ENCODE assay signal across 32 cellular contexts in the genomic region with DNA sequence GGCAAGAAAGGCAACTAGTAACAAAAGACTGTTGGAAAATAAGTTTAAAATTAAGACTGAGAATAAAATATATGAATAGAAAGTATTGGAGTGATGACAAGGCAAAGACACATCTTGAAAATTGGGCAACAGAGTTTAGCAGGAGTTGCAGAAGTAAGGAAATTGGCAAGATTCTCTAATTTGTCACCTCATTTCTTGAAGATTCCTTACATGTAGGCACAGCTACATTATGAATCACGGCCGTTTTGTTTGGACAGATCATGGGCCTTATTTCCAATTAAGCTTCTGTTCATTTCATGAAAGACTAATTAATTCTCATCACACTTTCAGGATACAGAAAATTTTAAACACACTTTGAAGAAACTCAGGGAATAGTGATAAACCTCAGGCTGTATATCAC.
"Had no signal": no experiment of that assay in that cellular context is flagged by ENCODE, and none has a peak within 500 bp of the region (broad histone marks: within the 10 kb centered on the region; RNA-seq: fewer than 3 reads in every experiment).

No MANE protein-coding gene starts in this region.

- DNase-seq: activated CD4-positive, alpha-beta memory T cell treated with anti-CD3 and anti-CD28 coated beads, Interleukin-2, amount 10 ng/mL, durations not matched to agents 7 days and 5 days; activated CD4-positive, alpha-beta T cell treated with anti-CD3 and anti-CD28 coated beads for 1 hour; activated CD4-positive, alpha-beta T cell treated with anti-CD3 and anti-CD28 coated beads for 4 hours; activated CD4-positive, alpha-beta T cell treated with anti-CD3 and anti-CD28 coated beads, Interleukin-2, amount 10 ng/mL, durations not matched to agents 7 days and 5 days; activated CD4-positive, alpha-beta T cell treated with anti-CD3 and anti-CD28 coated beads, Interleukin-2, amount 50 U/mL, for 4 hours; activated CD8-positive, alpha-beta memory T cell treated with anti-CD3 and anti-CD28 coated beads, Interleukin-2, amount 50 U/mL, for 48 hours; activated gamma-delta T cell; activated naive CD4-positive, alpha-beta T cell; activated naive CD4-positive, alpha-beta T cell treated with anti-CD3 and anti-CD28 coated beads, Interleukin-2, amount 10 ng/mL, durations not matched to agents 7 days and 5 days; activated naive CD8-positive, alpha-beta T cell treated with anti-CD3 and anti-CD28 coated beads, Interleukin-2, amount 10 ng/mL, durations not matched to agents 7 days and 5 days; activated T-cell treated with anti-CD3 and anti-CD28 coated beads for 4 hours; activated T-cell treated with anti-CD3 and anti-CD28 coated beads, Interleukin-2, amount 50 U/mL, for 24 hours; activated T-cell treated with anti-CD3 and anti-CD28 coated beads, Interleukin-2, amount 50 U/mL, for 72 hours; caudate nucleus; cortex of kidney; dermis blood vessel endothelial cell; effector CD4-positive, alpha-beta T cell; effector memory CD8-positive, alpha-beta T cell; foreskin fibroblast; gastrocnemius medialis; glutamatergic neuron; heart left ventricle; T-helper 1 cell; T-helper 17 cell had no signal

- H3K4me3 Mint-ChIP-seq: activated CD4-positive, alpha-beta memory T cell treated with anti-CD3 and anti-CD28 coated beads, Interleukin-2, amount 10 ng/mL, durations not matched to agents 7 days and 5 days; activated CD4-positive, alpha-beta T cell treated with anti-CD3 and anti-CD28 coated beads, Interleukin-2, amount 10 ng/mL, durations not matched to agents 7 days and 5 days; activated naive CD4-positive, alpha-beta T cell treated with anti-CD3 and anti-CD28 coated beads, Interleukin-2, amount 10 ng/mL, durations not matched to agents 7 days and 5 days; activated naive CD8-positive, alpha-beta T cell treated with anti-CD3 and anti-CD28 coated beads, Interleukin-2, amount 10 ng/mL, durations not matched to agents 7 days and 5 days; activated T-cell treated with anti-CD3 and anti-CD28 coated beads, Interleukin-2, amount 50 U/mL, for 24 hours; activated T-cell treated with anti-CD3 and anti-CD28 coated beads, Interleukin-2, amount 50 U/mL, for 72 hours; brain; effector memory CD8-positive, alpha-beta T cell; T-helper 17 cell; T-helper 2 cell treated with Interferon-gamma antibody and Interleukin-4, amounts not matched to agents 5 μg/mL and 100 μg/mL, for 36 hours; WTC11 had no signal

- FAIRE-seq: colon had no signal

- H3K36me3 ChIP-seq: ascending aorta, gastrocnemius medialis, heart left ventricle had no signal

- H3K9me3 Mint-ChIP-seq: brain, WTC11 had no signal

- H3K4me1 Mint-ChIP-seq: activated CD4-positive, alpha-beta memory T cell treated with anti-CD3 and anti-CD28 coated beads, Interleukin-2, amount 10 ng/mL, durations not matched to agents 7 days and 5 days; activated CD4-positive, alpha-beta T cell treated with anti-CD3 and anti-CD28 coated beads, Interleukin-2, amount 10 ng/mL, durations not matched to agents 7 days and 5 days; activated naive CD4-positive, alpha-beta T cell treated with anti-CD3 and anti-CD28 coated beads, Interleukin-2, amount 10 ng/mL, durations not matched to agents 7 days and 5 days; activated naive CD8-positive, alpha-beta T cell treated with anti-CD3 and anti-CD28 coated beads, Interleukin-2, amount 10 ng/mL, durations not matched to agents 7 days and 5 days; T-helper 17 cell had no signal

- H3K27ac Mint-ChIP-seq: activated CD4-positive, alpha-beta memory T cell treated with anti-CD3 and anti-CD28 coated beads, Interleukin-2, amount 10 ng/mL, durations not matched to agents 7 days and 5 days; activated CD4-positive, alpha-beta T cell treated with anti-CD3 and anti-CD28 coated beads, Interleukin-2, amount 10 ng/mL, durations not matched to agents 7 days and 5 days; activated naive CD4-positive, alpha-beta T cell treated with anti-CD3 and anti-CD28 coated beads, Interleukin-2, amount 10 ng/mL, durations not matched to agents 7 days and 5 days; activated naive CD4-positive, alpha-beta T cell treated with anti-CD3 and anti-CD28 coated beads, Interleukin-2, amount 50 U/mL, for 72 hours; activated naive CD8-positive, alpha-beta T cell treated with anti-CD3 and anti-CD28 coated beads, Interleukin-2, amount 10 ng/mL, durations not matched to agents 7 days and 5 days; activated T-cell treated with anti-CD3 and anti-CD28 coated beads, Interleukin-2, amount 50 U/mL, for 24 hours; activated T-cell treated with anti-CD3 and anti-CD28 coated beads, Interleukin-2, amount 50 U/mL, for 72 hours; brain; effector memory CD8-positive, alpha-beta T cell; T-helper 17 cell; T-helper 2 cell treated with Interferon-gamma antibody and Interleukin-4, amounts not matched to agents 5 μg/mL and 100 μg/mL, for 36 hours; WTC11 had no signal

- H3K4me1 ChIP-seq: ascending aorta, gastrocnemius medialis, heart left ventricle had no signal

- ATAC-seq: activated naive CD4-positive, alpha-beta T cell treated with anti-CD3 and anti-CD28 coated beads, Interleukin-2, amount 50 U/mL, for 72 hours; activated T-cell treated with anti-CD3 and anti-CD28 coated beads, Interleukin-2, amount 50 U/mL, for 72 hours; effector memory CD8-positive, alpha-beta T cell; gastrocnemius medialis; heart left ventricle; T-helper 17 cell had no signal

- H3K9me3 ChIP-seq: ascending aorta, gastrocnemius medialis, heart left ventricle had no signal

- H3K27me3 ChIP-seq: ascending aorta, gastrocnemius medialis, heart left ventricle had no signal

- H3K27ac ChIP-seq: ascending aorta, epithelial cell of prostate, gastrocnemius medialis, heart left ventricle, VCaP had no signal

- H3K36me3 Mint-ChIP-seq: activated naive CD4-positive, alpha-beta T cell treated with anti-CD3 and anti-CD28 coated beads, Interleukin-2, amount 10 ng/mL, durations not matched to agents 7 days and 5 days; activated naive CD4-positive, alpha-beta T cell treated with anti-CD3 and anti-CD28 coated beads, Interleukin-2, amount 50 U/mL, for 72 hours; activated naive CD8-positive, alpha-beta T cell treated with anti-CD3 and anti-CD28 coated beads, Interleukin-2, amount 10 ng/mL, durations not matched to agents 7 days and 5 days; brain; WTC11 had no signal

- H3K4me3 ChIP-seq: ascending aorta, gastrocnemius medialis, heart left ventricle had no signal

- H3K27me3 Mint-ChIP-seq: activated CD4-positive, alpha-beta memory T cell treated with anti-CD3 and anti-CD28 coated beads, Interleukin-2, amount 10 ng/mL, durations not matched to agents 7 days and 5 days; activated CD4-positive, alpha-beta T cell treated with anti-CD3 and anti-CD28 coated beads, Interleukin-2, amount 10 ng/mL, durations not matched to agents 7 days and 5 days; activated naive CD4-positive, alpha-beta T cell treated with anti-CD3 and anti-CD28 coated beads, Interleukin-2, amount 10 ng/mL, durations not matched to agents 7 days and 5 days; activated naive CD8-positive, alpha-beta T cell treated with anti-CD3 and anti-CD28 coated beads, Interleukin-2, amount 10 ng/mL, durations not matched to agents 7 days and 5 days; activated T-cell treated with anti-CD3 and anti-CD28 coated beads, Interleukin-2, amount 50 U/mL, for 24 hours; effector memory CD8-positive, alpha-beta T cell; T-helper 17 cell had no signal
